Comparison of ENCODE assay signal across 23 cellular contexts in genomic region chr7:58087536-58088190, GRCh38.
"Had no signal": no experiment of that assay in that cellular context is flagged by ENCODE, and none has a peak within 500 bp of the region (broad histone marks: within the 10 kb centered on the region; RNA-seq: fewer than 3 reads in every experiment).

No MANE protein-coding gene starts in this region.

- H3K27ac ChIP-seq: colonic mucosa, esophagus squamous epithelium, gastroesophageal sphincter, ovary, right lobe of liver, stomach, thoracic aorta, transverse colon had no signal

- H3K36me3 ChIP-seq: colonic mucosa, esophagus squamous epithelium, gastroesophageal sphincter, ovary, right lobe of liver, stomach, thoracic aorta, transverse colon had no signal

- H3K4me3 Mint-ChIP-seq: immature natural killer cell; naive thymus-derived CD4-positive, alpha-beta T cell; neural crest cell had no signal

- H3K4me1 Mint-ChIP-seq: immature natural killer cell; naive thymus-derived CD4-positive, alpha-beta T cell; neural crest cell had no signal

- ATAC-seq: gastroesophageal sphincter; left colon; left ventricle myocardium superior; naive thymus-derived CD4-positive, alpha-beta T cell; right lobe of liver had no signal

- H3K4me1 ChIP-seq: colonic mucosa, esophagus squamous epithelium, gastroesophageal sphincter, right lobe of liver, stomach, transverse colon had no signal

- H3K27ac Mint-ChIP-seq: immature natural killer cell; naive thymus-derived CD4-positive, alpha-beta T cell; progenitor cell of endocrine pancreas had no signal

- DNase-seq: cerebellar nuclear complex; colonic mucosa; dermis blood vessel endothelial cell; esophagus squamous epithelium; foreskin fibroblast; immature natural killer cell; left colon; mesenchymal stem cell; naive thymus-derived CD4-positive, alpha-beta T cell; stimulated activated CD4-positive, alpha-beta T cell treated with anti-CD3 and anti-CD28 coated beads, Interleukin-2, amount 100 ng/mL, for 24 hours; stimulated activated CD4-positive, alpha-beta T cell treated with anti-CD3 and anti-CD28 coated beads, Interleukin-4, amount 100 ng/mL, for 4 hours; stimulated activated naive CD4-positive, alpha-beta T cell; stomach; substantia nigra; transverse colon had no signal

- H3K9me3 ChIP-seq: colonic mucosa, right lobe of liver, thoracic aorta had no signal

- H3K27me3 ChIP-seq: colonic mucosa, esophagus squamous epithelium, gastroesophageal sphincter, ovary, right lobe of liver, stomach, transverse colon had no signal

- H3K4me3 ChIP-seq: colonic mucosa, esophagus squamous epithelium, gastroesophageal sphincter, lung, ovary, right lobe of liver, stomach, thoracic aorta, transverse colon had no signal

- H3K27me3 Mint-ChIP-seq: naive thymus-derived CD4-positive, alpha-beta T cell; progenitor cell of endocrine pancreas had no signal
